In the genomic region with DNA sequence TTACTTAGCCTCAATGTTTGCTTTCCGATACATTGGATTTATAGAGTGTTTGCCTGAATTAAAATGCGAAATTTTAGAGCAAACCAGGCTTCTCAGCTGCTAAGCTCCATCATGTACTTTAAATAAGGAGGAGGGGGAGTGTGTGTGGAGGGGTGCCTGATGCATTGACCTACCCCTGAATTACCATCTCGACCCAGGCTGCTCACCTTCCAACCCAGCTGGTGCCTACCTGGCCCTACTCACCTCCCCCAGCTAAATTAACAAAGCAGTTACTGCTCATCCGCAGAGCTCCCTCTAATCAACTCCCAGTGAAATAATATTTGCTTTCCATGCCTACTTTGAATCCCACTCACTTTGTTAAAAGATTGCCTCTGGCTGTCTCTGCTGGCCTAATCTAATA, we compare ENCODE assay signal across 21 cellular contexts.
"Had no signal": no experiment of that assay in that cellular context is flagged by ENCODE, and none has a peak within 500 bp of the region (broad histone marks: within the 10 kb centered on the region; RNA-seq: fewer than 3 reads in every experiment).

No MANE protein-coding gene starts in this region.

- H3K27me3 ChIP-seq: colonic mucosa, left lung had no signal

- H3K27ac ChIP-seq: colonic mucosa, foreskin keratinocyte, left lung, upper lobe of right lung had no signal

- H3K9me3 ChIP-seq: colonic mucosa, left lung, upper lobe of right lung had no signal

- H3K4me1 ChIP-seq: colonic mucosa, foreskin keratinocyte, left lung, upper lobe of right lung had no signal

- DNase-seq: activated CD4-positive, alpha-beta memory T cell treated with anti-CD3 and anti-CD28 coated beads, Interleukin-2, amount 10 ng/mL, durations not matched to agents 7 days and 5 days; activated CD4-positive, alpha-beta T cell treated with anti-CD3 and anti-CD28 coated beads for 4 hours; activated CD8-positive, alpha-beta memory T cell treated with anti-CD3 and anti-CD28 coated beads, Interleukin-2, amount 10 ng/mL, durations not matched to agents 7 days and 5 days; activated naive CD4-positive, alpha-beta T cell; activated naive CD8-positive, alpha-beta T cell treated with anti-CD3 and anti-CD28 coated beads, Interleukin-2, amount 10 ng/mL, durations not matched to agents 7 days and 5 days; amygdala; central memory CD4-positive, alpha-beta T cell; colonic mucosa; foreskin keratinocyte; glutamatergic neuron; hypothalamus; kidney; left lung; midbrain; nephron progenitor cell; nucleus accumbens; retina; stimulated activated naive B cell treated with anti-CD40 and anti-IgM and Interleukin-4, amounts not matched to agents 10 μg/mL and 1 μg/mL and 100 μg/mL, for 72 hours; upper lobe of right lung had no signal

- ATAC-seq: activated CD8-positive, alpha-beta memory T cell treated with anti-CD3 and anti-CD28 coated beads, Interleukin-2, amount 10 ng/mL, durations not matched to agents 7 days and 5 days; activated T-helper 17 cell treated with anti-CD3 and anti-CD28 coated beads, Interleukin-2, amount 50 U/mL, for 72 hours; foreskin keratinocyte; left lung; stimulated activated naive B cell treated with anti-CD40 and anti-IgM and Interleukin-4, amounts not matched to agents 10 μg/mL and 1 μg/mL and 100 μg/mL, for 72 hours; upper lobe of right lung; WTC11 had no signal

- H3K4me3 ChIP-seq: colonic mucosa, left lung, upper lobe of right lung had no signal

- H3K36me3 ChIP-seq: colonic mucosa, left lung, upper lobe of right lung had no signal
